ENCODE assay signal across 8 cellular contexts in genomic region chr2:96009833-96010232, GRCh38. TPM values are rescaled to one million over a fixed set of nuclear protein-coding genes. Genes with fewer than 3 reads are reported as not detected.
A peak's percentile ranks its signal among the peaks of the same experiment; 100 is the strongest.
DNase-seq lines count a peak whose midpoint lies in the region; ATAC-seq, FAIRE-seq and TF ChIP-seq lines count a peak whose summit lies in the region.
"Not testable (repeated sequence)": the region's sequence is repeated elsewhere in the genome, so short reads cannot be mapped to it uniquely, and the experiment has no call there.

No MANE protein-coding gene starts in this region.

- H3K27ac Mint-ChIP-seq in astrocyte (ENCODE audit: unreplicated experiment) (peak overlapping the region; percentile 66), type B pancreatic cell (peak overlapping the region; percentile 89)

- DNase-seq in astrocyte (ENCODE audit: low read depth); esophagus squamous epithelium (lab: John Stamatoyannopoulos, UW); trophoblast cell; type B pancreatic cell (ENCODE audit: extremely low spot score, unreplicated experiment): not testable (repeated sequence)
- DNase-seq in left kidney (ENCODE audit: low read depth, low spot score), result peak; percentile 65

- TF ChIP-seq POLR2A in esophagus squamous epithelium (IDR thresholded peaks at IDR 0.05), result not testable (repeated sequence)

- not testable (repeated sequence) for H3K36me3 ChIP-seq in ES-I3 (ENCODE audit: insufficient read depth, low read length); astrocyte (ENCODE audit: insufficient read depth, low read length); esophagus squamous epithelium; trophoblast cell (ENCODE audit: control insufficient read depth in 1 of 2, insufficient read depth in 2 of 2, low read length in 2 of 2)

- H3K18ac ChIP-seq in trophoblast cell (ENCODE audit: low read length), result not testable (repeated sequence)

- H3K4me3 ChIP-seq in astrocyte (ENCODE audit: insufficient read depth, low read depth, low read length) (peak overlapping the region; percentile 42), esophagus squamous epithelium (peak overlapping the region; percentile 35 to 72 (median 57))
- not testable (repeated sequence) for H3K4me3 ChIP-seq in trophoblast cell (ENCODE audit: low read depth, low read length)

- peak overlapping the region; percentile 47; the same call in 1 of the 2 replicates for H3K9ac ChIP-seq in ES-I3 (ENCODE audit: low read depth, low read length)
- H3K9ac ChIP-seq in astrocyte (ENCODE audit: low read length); trophoblast cell (ENCODE audit: low read length): not testable (repeated sequence)

- H2BK120ac ChIP-seq in trophoblast cell (ENCODE audit: insufficient read depth, low read length, poor library complexity), result not testable (repeated sequence)

- H3K4me3 Mint-ChIP-seq in astrocyte (ENCODE audit: unreplicated experiment), result peak overlapping the region; percentile 84
- peak overlapping the region; percentile 87 for H3K4me3 Mint-ChIP-seq in type B pancreatic cell

- not testable (repeated sequence) for H3K23ac ChIP-seq in trophoblast cell (ENCODE audit: low read length)

- H2AFZ ChIP-seq in astrocyte (ENCODE audit: low read depth, low read length), result peak overlapping the region; percentile 69
- not testable (repeated sequence) for H2AFZ ChIP-seq in trophoblast cell (ENCODE audit: insufficient read depth, low read length, poor library complexity)

- not testable (repeated sequence) for TF ChIP-seq CTCF in astrocyte (IDR thresholded peaks at IDR 0.05; ENCODE audit: insufficient read depth, low read depth, low read length); esophagus squamous epithelium (IDR thresholded peaks at IDR 0.05); type B pancreatic cell (conservative IDR thresholded peaks at IDR 0.05)

- not testable (repeated sequence) for H3K36me3 Mint-ChIP-seq in astrocyte (ENCODE audit: low read depth, unreplicated experiment); type B pancreatic cell

- intact Hi-C loops in esophagus squamous epithelium (cut with DNase I), result not testable (repeated sequence)

- not testable (repeated sequence) for H3K14ac ChIP-seq in trophoblast cell (ENCODE audit: low read length)

- peaks cover 21% of the 10 kb centered on the region for H3K27me3 Mint-ChIP-seq in astrocyte (ENCODE audit: low read depth, unreplicated experiment)
- peaks cover 25% of the 10 kb centered on the region for H3K27me3 Mint-ChIP-seq in type B pancreatic cell

- not testable (repeated sequence) for H2BK5ac ChIP-seq in trophoblast cell (ENCODE audit: low read depth, low read length, poor library complexity)

- not testable (repeated sequence) for H3K9me3 Mint-ChIP-seq in astrocyte (ENCODE audit: unreplicated experiment); type B pancreatic cell

- ATAC-seq in HG03095 (IDR thresholded peaks at IDR 0.05; ENCODE audit: unreplicated experiment), result peak; percentile 3
- ATAC-seq in SK-N-SH treated with all-trans-retinoic acid at 6 μM for 48 hours, result peak; percentile 27

- not testable (repeated sequence) for H3K79me1 ChIP-seq in trophoblast cell (ENCODE audit: low read length)

- not testable (repeated sequence) for FAIRE-seq in astrocyte (lab: Jason Lieb, UNC)

- not testable (repeated sequence) for H3K27ac ChIP-seq in astrocyte (ENCODE audit: low read depth, low read length); trophoblast cell (ENCODE audit: low read depth, low read length)
- peak overlapping the region; percentile 81 to 88 (median 85) for H3K27ac ChIP-seq in esophagus squamous epithelium

- H3K4me2 ChIP-seq in astrocyte (ENCODE audit: low read length), result peak overlapping the region; percentile 78
- H3K4me2 ChIP-seq in trophoblast cell (ENCODE audit: low read length), result peak overlapping the region; percentile 52

- peak overlapping the region; percentile 47 for H2AK5ac ChIP-seq in trophoblast cell (ENCODE audit: low read length)

- not testable (repeated sequence) for H3K79me2 ChIP-seq in astrocyte (ENCODE audit: insufficient read depth, low read length); trophoblast cell (ENCODE audit: control insufficient read depth, insufficient read depth, low read length, poor library complexity)

- not testable (repeated sequence) for H3K4me1 Mint-ChIP-seq in astrocyte (ENCODE audit: low read depth, unreplicated experiment); type B pancreatic cell (ENCODE audit: unreplicated experiment)

- WGBS in esophagus squamous epithelium, 2 donors, result 10 to 15% methylated on average over 2 to 3 of the region's 10 CpGs
- no CpG with 5 or more reads among the region's 10 CpGs for WGBS in trophoblast cell (ENCODE audit: extremely low coverage, insufficient coverage, insufficient read length)

- H4K12ac ChIP-seq in trophoblast cell (ENCODE audit: low read depth, low read length), result not testable (repeated sequence)

- H3K27me3 ChIP-seq in astrocyte (ENCODE audit: insufficient read depth, low read length); esophagus squamous epithelium; trophoblast cell (ENCODE audit: insufficient read depth, low read length): not testable (repeated sequence)

- not testable (repeated sequence) for H3K9me3 ChIP-seq in ES-I3 (ENCODE audit: control insufficient read depth, insufficient read depth, low read length); astrocyte (ENCODE audit: insufficient read depth, low read depth, low read length); esophagus squamous epithelium; trophoblast cell (ENCODE audit: insufficient read depth, low read depth, low read length)

- not testable (repeated sequence) for H3K4me1 ChIP-seq in ES-I3 (ENCODE audit: insufficient read depth, low read length); astrocyte (ENCODE audit: insufficient read depth, low read length); trophoblast cell (ENCODE audit: control insufficient read depth in 1 of 2, insufficient read depth in 2 of 2, low read length in 2 of 2)
- peaks cover 0 to 20% (median 6%) of the 10 kb centered on the region in 3 donors for H3K4me1 ChIP-seq in esophagus squamous epithelium

- H2BK12ac ChIP-seq in trophoblast cell (ENCODE audit: low read length), result not testable (repeated sequence)

- peak overlapping the region; percentile 66 for H4K8ac ChIP-seq in trophoblast cell (ENCODE audit: low read depth, low read length)

- peak overlapping the region; percentile 37 for H4K91ac ChIP-seq in trophoblast cell (ENCODE audit: low read depth, low read length)

- not testable (repeated sequence) for H4K20me1 ChIP-seq in astrocyte (ENCODE audit: insufficient read depth, low read length)

- H3K4ac ChIP-seq in trophoblast cell (ENCODE audit: low read depth, low read length), result not testable (repeated sequence)

RNA-seq across cellular contexts. Expression of gene ANKRD36C, which starts 18.2 kb away (rescaled TPM):
- total RNA-seq in astrocyte, result 23.3 and 24.7 TPM in 2 replicates
- 10 to 100 TPM in 2 of 4 donors, 1 to 10 TPM in 2; 4.1 to 29.4 (median 16.7) TPM for total RNA-seq in esophagus squamous epithelium
- polyA plus RNA-seq in trophoblast cell (2013), result 1.6 and 1.9 TPM in 2 replicates
- 10.8 and 47.0 TPM in 2 replicates for total RNA-seq in type B pancreatic cell (ENCODE audit: low replicate concordance)

RNA-seq across cellular contexts. Expression of gene GPAT2, which starts 24.9 kb away (rescaled TPM):
- 0.27 TPM in 1 of 2 replicates, not detected in the other for total RNA-seq in astrocyte
- total RNA-seq in esophagus squamous epithelium, result 1 to 10 TPM in 1 of 4 donors, under 1 TPM in 3; 0.18 to 2.1 (median 0.48) TPM
- polyA plus RNA-seq in trophoblast cell (2013), result 0.03 TPM in 1 of 2 replicates, not detected in the other
- total RNA-seq in type B pancreatic cell (ENCODE audit: low replicate concordance), result 0.39 TPM in 1 of 2 replicates, not detected in the other
